In the genomic region with DNA sequence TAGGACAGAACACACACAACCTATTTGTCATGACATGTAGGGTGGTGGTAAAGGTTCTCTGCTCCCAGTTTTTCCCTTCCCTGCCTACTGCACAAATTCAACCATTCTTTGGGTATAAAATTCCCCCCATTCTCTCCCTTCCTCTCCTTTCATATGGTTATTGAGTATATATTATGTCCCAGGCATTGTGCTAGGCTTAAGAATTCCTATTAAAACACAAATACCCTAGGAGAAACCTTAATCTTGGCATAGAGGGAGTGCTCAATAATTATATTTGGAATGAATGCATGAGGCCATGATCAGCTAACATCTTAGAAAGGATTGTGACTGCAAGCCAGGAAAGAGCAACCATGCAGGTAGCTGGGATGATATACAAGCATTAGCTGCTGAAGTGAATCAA, we compare ENCODE assay signal across 25 cellular contexts.
"Had no signal": no experiment of that assay in that cellular context is flagged by ENCODE, and none has a peak within 500 bp of the region (broad histone marks: within the 10 kb centered on the region; RNA-seq: fewer than 3 reads in every experiment).

No MANE protein-coding gene starts in this region.

- H3K27me3 Mint-ChIP-seq: activated CD8-positive, alpha-beta T cell treated with anti-CD3 and anti-CD28 coated beads for 36 hours; activated naive CD8-positive, alpha-beta T cell treated with anti-CD3 and anti-CD28 coated beads for 36 hours; T-cell had no signal

- H3K27ac Mint-ChIP-seq: activated CD8-positive, alpha-beta T cell treated with anti-CD3 and anti-CD28 coated beads for 36 hours; activated naive CD8-positive, alpha-beta T cell treated with anti-CD3 and anti-CD28 coated beads for 36 hours; activated T-helper 1 cell treated with anti-CD3 and anti-CD28 coated beads, Interleukin-12 subunit alpha, Interleukin-12 subunit beta, Interleukin-2, Interleukin-4 antibody, amounts not matched to agents 30 ng/mL and 10 ng/mL and 1 ng/mL, durations not matched to agents 14 hours and 24 hours and 36 hours had no signal

- H3K27me3 ChIP-seq: adrenal gland had no signal

- H3K27ac ChIP-seq: adrenal gland, SK-N-MC, VCaP had no signal

- H3K4me3 Mint-ChIP-seq: activated CD8-positive, alpha-beta T cell treated with anti-CD3 and anti-CD28 coated beads for 36 hours; activated naive CD8-positive, alpha-beta T cell treated with anti-CD3 and anti-CD28 coated beads for 36 hours; activated T-helper 1 cell treated with anti-CD3 and anti-CD28 coated beads, Interleukin-12 subunit alpha, Interleukin-12 subunit beta, Interleukin-2, Interleukin-4 antibody, amounts not matched to agents 30 ng/mL and 10 ng/mL and 1 ng/mL, durations not matched to agents 14 hours and 24 hours and 36 hours; T-cell had no signal

- ATAC-seq: activated CD8-positive, alpha-beta T cell treated with anti-CD3 and anti-CD28 coated beads for 36 hours; Panc1; Right ventricle myocardium inferior; T-cell had no signal

- H3K4me3 ChIP-seq: adrenal gland, SK-N-MC had no signal

- H3K9me3 Mint-ChIP-seq: activated CD8-positive, alpha-beta T cell treated with anti-CD3 and anti-CD28 coated beads for 36 hours; activated naive CD8-positive, alpha-beta T cell treated with anti-CD3 and anti-CD28 coated beads for 36 hours; activated T-helper 1 cell treated with anti-CD3 and anti-CD28 coated beads, Interleukin-12 subunit alpha, Interleukin-12 subunit beta, Interleukin-2, Interleukin-4 antibody, amounts not matched to agents 30 ng/mL and 10 ng/mL and 1 ng/mL, durations not matched to agents 14 hours and 24 hours and 36 hours; T-cell had no signal

- DNase-seq: activated CD4-positive, CD25-positive, alpha-beta regulatory T cell; activated CD8-positive, alpha-beta memory T cell treated with anti-CD3 and anti-CD28 coated beads, Interleukin-2, amount 50 U/mL, for 4 hours; activated CD8-positive, alpha-beta T cell treated with anti-CD3 and anti-CD28 coated beads for 36 hours; activated effector memory CD4-positive, alpha-beta T cell treated with Interleukin-2 at 50 U/mL for 16 hours; activated naive CD4-positive, alpha-beta T cell; activated naive CD8-positive, alpha-beta T cell treated with anti-CD3 and anti-CD28 coated beads for 36 hours; adrenal gland; anterior cingulate cortex; central memory CD4-positive, alpha-beta T cell; KG1; NCI-H1092; NCI-H1417; NCI-H2029; NCI-H2107; NCI-H2171 treated with DMSO at 0.1 percent for 48 hours; NCI-H510A treated with DMSO at 0.1 percent for 48 hours; NK-92 treated with Interleukin-12 subunit alpha and Interleukin-12 subunit beta, amount 100 ng/mL, for 24 hours; OCI-M1; RPMI8226; T-cell had no signal

- H3K36me3 ChIP-seq: adrenal gland had no signal

- H3K9me3 ChIP-seq: adrenal gland had no signal
